8 cellular contexts compared by ENCODE assay signal in genomic region chr12:127293507-127294310, GRCh38.
DNase-seq lines count a peak whose midpoint lies in the region; ATAC-seq and TF ChIP-seq lines count a peak whose summit lies in the region.

No MANE protein-coding gene starts in this region.

- H3F3A ChIP-seq in DOHH2 (ENCODE audit: control insufficient read depth, insufficient read depth) (no peaks in the 10 kb centered on the region), PC-9 (ENCODE audit: insufficient read depth, low read depth) (no peaks in the 10 kb centered on the region)

- DNase-seq in PC-9 = peak; percentile 36 to 57
- peak; percentile 45 for DNase-seq in activated naive CD4-positive, alpha-beta T cell treated with Interleukin-2 at 50 U/mL for 16 hours
- peak; percentile 30 for DNase-seq in left ventricle myocardium inferior
- peak; percentile 72 for DNase-seq in sciatic nerve (ENCODE audit: low spot score)

- ATAC-seq in HG02885 (IDR thresholded peaks at IDR 0.05; ENCODE audit: poor library complexity, unreplicated experiment) (peak; percentile 42), sciatic nerve (peak; percentile 83), GM21723 (IDR thresholded peaks at IDR 0.05; ENCODE audit: unreplicated experiment) (no peak), HG02938 (IDR thresholded peaks at IDR 0.05; ENCODE audit: unreplicated experiment) (no peak)

- H3K4me3 ChIP-seq in DOHH2 (ENCODE audit: low read length) (no peak overlapping the region), PC-9 (no peak overlapping the region), left ventricle myocardium inferior (no peak overlapping the region)

- H3K36me3 ChIP-seq in DOHH2 (ENCODE audit: control insufficient read depth, low read length) (no peaks in the 10 kb centered on the region), PC-9 (ENCODE audit: low read depth) (no peaks in the 10 kb centered on the region), left ventricle myocardium inferior (no peaks in the 10 kb centered on the region)

- no peaks in the 10 kb centered on the region for H3K9me2 ChIP-seq in DOHH2 (replicated peaks; ENCODE audit: control insufficient read depth, low read length)
- no peaks in the 10 kb centered on the region for H3K9me2 ChIP-seq in PC-9 (ENCODE audit: insufficient read depth)

- no peaks in the 10 kb centered on the region for H3K4me1 ChIP-seq in DOHH2 (ENCODE audit: control insufficient read depth, low read length)
- no peaks in the 10 kb centered on the region for H3K4me1 ChIP-seq in PC-9 (replicated peaks; ENCODE audit: insufficient read depth)
- H3K4me1 ChIP-seq in left ventricle myocardium inferior = no peaks in the 10 kb centered on the region

- H2AFZ ChIP-seq in PC-9 = no peak overlapping the region

- no peaks in the 10 kb centered on the region for H3K79me2 ChIP-seq in DOHH2 (ENCODE audit: control insufficient read depth, low read length)
- H3K79me2 ChIP-seq in PC-9 (ENCODE audit: low read depth) = no peaks in the 10 kb centered on the region

- H3K27ac ChIP-seq in DOHH2 (ENCODE audit: low read depth, low read length) (no peak overlapping the region), PC-9 (no peak overlapping the region), left ventricle myocardium inferior (replicated peaks) (no peak overlapping the region)

- TF ChIP-seq CTCF in DOHH2 (IDR thresholded peaks at IDR 0.05; ENCODE audit: low read depth, low read length, poor library complexity, severe bottlenecking) (peak; percentile 57), PC-9 (conservative IDR thresholded peaks at IDR 0.05) (peak; percentile 73), left ventricle myocardium inferior (IDR thresholded peaks at IDR 0.05; ENCODE audit: borderline replicate concordance) (peak; percentile 76)

- no peaks in the 10 kb centered on the region for H4K20me1 ChIP-seq in DOHH2 (ENCODE audit: control insufficient read depth, insufficient read depth, low read depth, low read length)
- no peaks in the 10 kb centered on the region for H4K20me1 ChIP-seq in PC-9 (ENCODE audit: insufficient read depth)

- CTCF ChIA-PET in PC-9 (lab: Charles Lee) = interaction anchor here (1.6 kb wide), 1 partner anchor 185 kb away, joined by 6 read pairs; no protein-coding TSS in a partner anchor

- H3K27me3 ChIP-seq in DOHH2 (ENCODE audit: control insufficient read depth, low read length) = no peaks in the 10 kb centered on the region
- 0 out of 2 replicates have a peak, but pooled peaks cover 9% of the 10 kb centered on the region for H3K27me3 ChIP-seq in PC-9 (ENCODE audit: insufficient read depth, low read depth)
- peaks cover 56% of the 10 kb centered on the region for H3K27me3 ChIP-seq in left ventricle myocardium inferior (ENCODE audit: low read depth)

- intact Hi-C loops in PC-9 (cut with micrococcal nuclease; ENCODE audit: unreplicated experiment) = loop anchor here (1.0 to 10.0 kb wide), 4 partner anchors 166 to 509 kb away; no protein-coding TSS in a partner anchor
- intact Hi-C loops in left ventricle myocardium inferior (cut with micrococcal nuclease) = loop anchor here (5.0 kb wide), 1 partner anchor 186 kb away; no protein-coding TSS in a partner anchor
- intact Hi-C loops in sciatic nerve (cut with DNase I) = no loop called here

- no peak overlapping the region for H3K4me2 ChIP-seq in DOHH2 (ENCODE audit: low read length)
- no peak overlapping the region for H3K4me2 ChIP-seq in PC-9

- BruUV-seq in PC-9 (replicated peaks; lab: Mats Ljungman, UMichigan) = no TSS peak

- H3K9me3 ChIP-seq in DOHH2 (ENCODE audit: control insufficient read depth, insufficient read depth, low read length) (no peaks in the 10 kb centered on the region), PC-9 (ENCODE audit: insufficient read depth, low read depth) (no peaks in the 10 kb centered on the region), left ventricle myocardium inferior (replicated peaks) (no peaks in the 10 kb centered on the region)

- POLR2A ChIA-PET in PC-9 (lab: Charles Lee; ENCODE audit: unreplicated experiment) = no interaction called here

Comparison
In these comparisons a context has a peak if more than half of its experiments do, and no peak if none do; other contexts are left out.
1. ATAC-seq: peak in HG02885 (single experiment) and sciatic nerve (single experiment); none in GM21723 (single experiment) and HG02938 (single experiment).
2. Peak in every context shown above with its lines, with median percentiles within 50 percentile points of each other: CTCF ChIP-seq and DNase-seq.